ENCODE assay signal across 8 cellular contexts in the genomic region with DNA sequence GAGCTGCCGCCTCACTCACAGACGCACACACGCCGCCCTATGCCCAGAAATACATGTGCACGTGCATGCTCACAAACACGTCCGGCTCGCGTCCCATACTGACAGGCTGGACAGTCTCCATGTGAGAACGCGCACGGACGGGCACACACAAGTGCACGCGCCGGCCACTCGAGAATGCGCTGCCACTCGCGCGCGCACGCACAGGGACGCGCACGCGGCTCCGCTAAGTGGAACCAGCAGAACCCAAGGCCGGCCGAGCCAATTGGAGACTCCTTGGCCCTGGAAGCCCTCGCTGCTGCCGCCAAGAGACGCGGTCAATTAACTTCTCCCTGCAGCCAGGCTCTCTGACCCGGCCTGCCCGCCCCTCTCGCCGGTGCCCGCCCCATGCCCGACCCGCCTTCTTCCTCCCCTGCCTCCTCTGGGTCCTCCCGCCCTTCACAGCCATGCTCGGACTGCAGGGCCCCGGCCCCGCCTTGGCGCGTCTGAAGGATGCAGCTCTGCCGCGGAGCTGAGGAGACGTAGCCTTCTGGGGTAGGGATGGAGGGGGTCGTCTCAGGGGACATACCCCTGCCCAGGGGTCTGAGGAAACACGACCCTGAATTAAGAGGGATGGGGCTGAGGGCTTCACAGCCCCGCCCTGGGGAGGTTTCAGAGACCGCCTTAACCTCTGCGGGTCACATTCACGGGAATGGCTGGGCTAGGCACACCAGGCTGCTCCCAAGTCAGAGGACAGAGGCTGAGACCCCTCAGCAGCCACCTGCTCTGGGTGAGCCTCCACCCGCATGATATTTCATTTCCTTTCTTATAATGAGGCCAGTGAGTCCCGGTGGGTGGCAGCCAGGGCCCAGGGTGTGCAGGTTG. TPM values are rescaled to one million over a fixed set of nuclear protein-coding genes. Genes with fewer than 3 reads are reported as not detected.
DNase-seq lines count a peak whose midpoint lies in the region; ATAC-seq, FAIRE-seq and TF ChIP-seq lines count a peak whose summit lies in the region.

No MANE protein-coding gene starts in this region.

- peaks cover 11% of the 10 kb centered on the region for H3K4me1 ChIP-seq in DND-41 (ENCODE audit: insufficient read depth, low read length)

- ATAC-seq in DND-41 (ENCODE audit: insufficient read depth, low read depth) (no peak), GM19351 (IDR thresholded peaks at IDR 0.05; ENCODE audit: unreplicated experiment) (no peak), GM18519 (IDR thresholded peaks at IDR 0.05; ENCODE audit: low FRiP score, unreplicated experiment) (no peak)
- peak; percentile 45 for ATAC-seq in activated CD8-positive, alpha-beta T cell treated with anti-CD3 and anti-CD28 coated beads, Interleukin-2, amount 10 ng/mL, durations not matched to agents 7 days and 5 days
- no peak for ATAC-seq in naive thymus-derived CD8-positive, alpha-beta T cell

- CTCF ChIA-PET in activated CD8-positive, alpha-beta T cell treated with anti-CD3 and anti-CD28 coated beads, Interleukin-2, amount 10 ng/mL, durations not matched to agents 7 days and 5 days (lab: Charles Lee) = interaction anchor here (1.5 to 2.5 kb wide), 2 partner anchors 17 to 190 kb away, joined by 3 to 8 read pairs; no protein-coding TSS in a partner anchor

- in situ Hi-C loops in GM13976 (cut with MboI; ENCODE audit: low sequenced_read_pairs, unreplicated experiment) = loop anchor here (25.0 kb wide), 1 partner anchor 180 kb away; a partner anchor contains a TSS

- H3K4me1 Mint-ChIP-seq in activated CD8-positive, alpha-beta T cell treated with anti-CD3 and anti-CD28 coated beads, Interleukin-2, amount 10 ng/mL, durations not matched to agents 7 days and 5 days (ENCODE audit: low read depth) = peaks cover 3% of the 10 kb centered on the region
- peaks cover 3 to 11% (median 5%) of the 10 kb centered on the region in 4 donors for H3K4me1 Mint-ChIP-seq in naive thymus-derived CD8-positive, alpha-beta T cell

- DNase-seq in DND-41 (no peak), LNCaP clone FGC (ENCODE audit: low read depth) (peak; percentile 73), frontal cortex (ENCODE audit: low spot score in 2 of 2) (peak; percentile 78 to 83), GM13976 (ENCODE audit: low spot score) (no peak)
- no peak for DNase-seq in activated CD8-positive, alpha-beta T cell treated with anti-CD3 and anti-CD28 coated beads, Interleukin-2, amount 10 ng/mL, durations not matched to agents 7 days and 5 days
- DNase-seq in naive thymus-derived CD8-positive, alpha-beta T cell = no peak

- peaks cover 24% of the 10 kb centered on the region for H3K27me3 ChIP-seq in DND-41 (ENCODE audit: insufficient read depth, low read length, poor library complexity)

- no peaks in the 10 kb centered on the region for H3K79me2 ChIP-seq in DND-41 (ENCODE audit: insufficient read depth, low read length)

- H3K4me3 ChIP-seq in DND-41 (ENCODE audit: low read depth in 1 of 2, low read length in 2 of 2) (peak overlapping the region in 1 of 2 experiments; percentile 51; a peak in 2 of 4 replicates), LNCaP clone FGC (ENCODE audit: low read depth, low read length) (peak overlapping the region; percentile 40)

- H2AFZ ChIP-seq in DND-41 (ENCODE audit: low read depth, low read length) = peak overlapping the region; percentile 36; the same call in 1 of the 2 replicates

- H3K9me3 Mint-ChIP-seq in activated CD8-positive, alpha-beta T cell treated with anti-CD3 and anti-CD28 coated beads, Interleukin-2, amount 10 ng/mL, durations not matched to agents 7 days and 5 days (ENCODE audit: insufficient read depth) = no peaks in the 10 kb centered on the region
- no peaks in the 10 kb centered on the region for H3K9me3 Mint-ChIP-seq in naive thymus-derived CD8-positive, alpha-beta T cell

- H3K9ac ChIP-seq in DND-41 (ENCODE audit: low read depth, low read length) = peak overlapping the region; percentile 28; the same call in 1 of the 2 replicates

- no peak for FAIRE-seq in frontal cortex (lab: Jason Lieb, UNC)

- no peaks in the 10 kb centered on the region for H3K36me3 ChIP-seq in DND-41 (ENCODE audit: insufficient read depth, low read length)

- no peak overlapping the region for H3K27ac Mint-ChIP-seq in activated CD8-positive, alpha-beta T cell treated with anti-CD3 and anti-CD28 coated beads, Interleukin-2, amount 10 ng/mL, durations not matched to agents 7 days and 5 days
- peak overlapping the region in 1 of 10 donors; percentile 59 for H3K27ac Mint-ChIP-seq in naive thymus-derived CD8-positive, alpha-beta T cell

- no peaks in the 10 kb centered on the region for H3K9me3 ChIP-seq in DND-41 (ENCODE audit: insufficient read depth, low read length, severe bottlenecking)

- no peaks in the 10 kb centered on the region for H3K36me3 Mint-ChIP-seq in activated CD8-positive, alpha-beta T cell treated with anti-CD3 and anti-CD28 coated beads, Interleukin-2, amount 10 ng/mL, durations not matched to agents 7 days and 5 days (ENCODE audit: low read depth)
- no peaks in the 10 kb centered on the region for H3K36me3 Mint-ChIP-seq in naive thymus-derived CD8-positive, alpha-beta T cell

- no peaks in the 10 kb centered on the region; the same call in 1 of the 2 replicates for H4K20me1 ChIP-seq in DND-41 (ENCODE audit: insufficient read depth, low read length)

- H3K4me2 ChIP-seq in DND-41 (ENCODE audit: insufficient read depth, low read length) = peak overlapping the region; percentile 72

- TF ChIP-seq CTCF in DND-41 (IDR thresholded peaks at IDR 0.05; ENCODE audit: borderline replicate concordance, extremely low read depth, low read length, poor library complexity, severe bottlenecking) (no peak), LNCaP clone FGC (IDR thresholded peaks at IDR 0.05; ENCODE audit: control insufficient read depth, extremely low read depth, insufficient read depth) (peak; percentile 26; the same call in 1 of the 2 replicates), GM13976 (IDR thresholded peaks at IDR 0.05; ENCODE audit: borderline replicate concordance, control extremely low read depth, extremely low read depth, insufficient read depth, missing control alignments) (no peak)

- no peak overlapping the region for H3K27ac ChIP-seq in DND-41 (ENCODE audit: low read length)

- H3K27me3 Mint-ChIP-seq in activated CD8-positive, alpha-beta T cell treated with anti-CD3 and anti-CD28 coated beads, Interleukin-2, amount 10 ng/mL, durations not matched to agents 7 days and 5 days (ENCODE audit: low read depth) = peaks cover 37% of the 10 kb centered on the region
- peaks cover 21 to 62% (median 29%) of the 10 kb centered on the region in 5 donors for H3K27me3 Mint-ChIP-seq in naive thymus-derived CD8-positive, alpha-beta T cell

- POLR2A ChIA-PET in activated CD8-positive, alpha-beta T cell treated with anti-CD3 and anti-CD28 coated beads, Interleukin-2, amount 10 ng/mL, durations not matched to agents 7 days and 5 days (lab: Charles Lee) = no interaction called here
- POLR2A ChIA-PET in naive thymus-derived CD8-positive, alpha-beta T cell (lab: Charles Lee) = no interaction called here

- H3K4me3 Mint-ChIP-seq in activated CD8-positive, alpha-beta T cell treated with anti-CD3 and anti-CD28 coated beads, Interleukin-2, amount 10 ng/mL, durations not matched to agents 7 days and 5 days = peak overlapping the region; percentile 53
- peak overlapping the region in 9 of 10 donors; percentile 26 to 71 (median 59) for H3K4me3 Mint-ChIP-seq in naive thymus-derived CD8-positive, alpha-beta T cell

RNA-seq across cellular contexts. Expression of a gene that starts 15.0 kb away (rescaled TPM):
- total RNA-seq in activated CD8-positive, alpha-beta T cell treated with anti-CD3 and anti-CD28 coated beads, Interleukin-2, amount 10 ng/mL, durations not matched to agents 7 days and 5 days = not detected
- total RNA-seq in frontal cortex = 2.0 TPM
- not detected for total RNA-seq in naive thymus-derived CD8-positive, alpha-beta T cell
- not detected for polyA plus RNA-seq in naive thymus-derived CD8-positive, alpha-beta T cell

RNA-seq across cellular contexts. Expression of a gene that starts 29.3 kb away (rescaled TPM):
- total RNA-seq in activated CD8-positive, alpha-beta T cell treated with anti-CD3 and anti-CD28 coated beads, Interleukin-2, amount 10 ng/mL, durations not matched to agents 7 days and 5 days = not detected
- not detected for total RNA-seq in frontal cortex
- not detected for total RNA-seq in naive thymus-derived CD8-positive, alpha-beta T cell
- polyA plus RNA-seq in naive thymus-derived CD8-positive, alpha-beta T cell = not detected

Comparison
In these comparisons a context has a peak if more than half of its experiments do, and no peak if none do; other contexts are left out.
1. DNase-seq: peak in LNCaP clone FGC (single experiment) and frontal cortex (2 of 2); none in DND-41 (single experiment), activated CD8-positive, alpha-beta T cell treated with anti-CD3 and anti-CD28 coated beads, Interleukin-2, amount 10 ng/mL, durations not matched to agents 7 days and 5 days (single experiment), naive thymus-derived CD8-positive, alpha-beta T cell (0 of 10) and GM13976 (single experiment).